In the genomic region with DNA sequence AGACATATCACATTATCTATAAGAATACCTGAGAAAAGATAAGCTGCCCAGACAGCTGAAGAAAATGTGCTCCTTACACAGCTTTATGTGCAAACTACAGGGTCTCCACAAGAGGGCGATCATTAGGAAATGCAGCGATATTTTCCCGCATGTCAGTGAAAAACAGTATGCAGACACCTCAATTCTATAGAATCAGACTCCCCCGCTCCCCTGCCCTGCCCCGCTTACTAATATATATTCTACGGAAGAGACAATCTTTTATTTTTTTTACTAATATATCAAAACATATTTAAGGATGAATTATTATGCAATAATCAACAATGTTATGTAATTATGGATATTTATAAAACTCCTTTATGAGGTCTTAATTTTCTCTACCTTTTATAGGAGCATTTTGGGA, we compare ENCODE assay signal across 8 cellular contexts.
DNase-seq lines count a peak whose midpoint lies in the region; ATAC-seq and TF ChIP-seq lines count a peak whose summit lies in the region.

No MANE protein-coding gene starts in this region.

- TF ChIP-seq CTCF in activated CD8-positive, alpha-beta T cell treated with anti-CD3 and anti-CD28 coated beads for 36 hours (IDR thresholded peaks at IDR 0.05) = peak; percentile 78
- TF ChIP-seq CTCF in glutamatergic neuron (IDR thresholded peaks at IDR 0.05; ENCODE audit: partially characterized antibody, unreplicated experiment) = peak; percentile 84
- TF ChIP-seq CTCF in gastrocnemius medialis (IDR thresholded peaks at IDR 0.05 in 4 of 5, conservative IDR thresholded peaks at IDR 0.05 in 1 of 5) = peak in 4 of 5 experiments; percentile 27 to 60 (median 48)

- no peaks in the 10 kb centered on the region for H3K9me3 ChIP-seq in gastrocnemius medialis

- no peak overlapping the region for H3K4me3 Mint-ChIP-seq in activated CD8-positive, alpha-beta T cell treated with anti-CD3 and anti-CD28 coated beads for 36 hours
- H3K4me3 Mint-ChIP-seq in glutamatergic neuron (ENCODE audit: unreplicated experiment) = no peak overlapping the region

- no peaks in the 10 kb centered on the region for H3K4me1 ChIP-seq in gastrocnemius medialis

- no peaks in the 10 kb centered on the region for H3K27me3 Mint-ChIP-seq in activated CD8-positive, alpha-beta T cell treated with anti-CD3 and anti-CD28 coated beads for 36 hours
- H3K27me3 Mint-ChIP-seq in glutamatergic neuron (ENCODE audit: unreplicated experiment) = no peaks in the 10 kb centered on the region

- peak overlapping the region in 1 of 4 donors; percentile 10 for H3K4me3 ChIP-seq in gastrocnemius medialis

- intact Hi-C loops in activated CD8-positive, alpha-beta T cell treated with anti-CD3 and anti-CD28 coated beads for 36 hours (cut with micrococcal nuclease) = no loop called here
- intact Hi-C loops in gastrocnemius medialis (cut with DNase I; ENCODE audit: low total_unique reads) = loop anchor here (2.0 kb wide), 1 partner anchor 276 kb away; no protein-coding TSS in a partner anchor

- H3K27me3 ChIP-seq in gastrocnemius medialis = no peaks in the 10 kb centered on the region

- in situ Hi-C loops in gastrocnemius medialis (cut with MboI; ENCODE audit: low sequenced_read_pairs in 4 of 4) = loop anchor here in 1 of 4 donors (25.0 kb wide), 2 partner anchors 276 to 401 kb away; no protein-coding TSS in a partner anchor

- no peaks in the 10 kb centered on the region for H3K36me3 Mint-ChIP-seq in activated CD8-positive, alpha-beta T cell treated with anti-CD3 and anti-CD28 coated beads for 36 hours (ENCODE audit: low read depth)
- H3K36me3 Mint-ChIP-seq in glutamatergic neuron (ENCODE audit: unreplicated experiment) = no peaks in the 10 kb centered on the region

- no peaks in the 10 kb centered on the region for H3K36me3 ChIP-seq in gastrocnemius medialis

- H3K4me1 Mint-ChIP-seq in activated CD8-positive, alpha-beta T cell treated with anti-CD3 and anti-CD28 coated beads for 36 hours (ENCODE audit: low read depth) = no peaks in the 10 kb centered on the region
- H3K4me1 Mint-ChIP-seq in glutamatergic neuron (ENCODE audit: low read depth, unreplicated experiment) = peaks cover 5% of the 10 kb centered on the region

- DNase-seq in COLO829 (ENCODE audit: low spot score) (peak; percentile 63), NCI-H2171 treated with DMSO at 0.1 percent for 48 hours (lab: John Stamatoyannopoulos, UW) (peak; percentile 68), glutamatergic neuron (peak; percentile 55), gastrocnemius medialis (peak in 1 of 2 donors; percentile 11), NK-92 (lab: John Stamatoyannopoulos, UW; ENCODE audit: unreplicated experiment) (no peak)
- peak; percentile 45 for DNase-seq in activated CD8-positive, alpha-beta T cell treated with anti-CD3 and anti-CD28 coated beads for 36 hours

- peak; percentile 98 for ATAC-seq in GM18867 (IDR thresholded peaks at IDR 0.05; ENCODE audit: unreplicated experiment)
- peak; percentile 91 for ATAC-seq in HG03060 (IDR thresholded peaks at IDR 0.05; ENCODE audit: low read depth, unreplicated experiment)
- peak; percentile 39 for ATAC-seq in activated CD8-positive, alpha-beta T cell treated with anti-CD3 and anti-CD28 coated beads for 36 hours
- peak in 1 of 2 donors; percentile 62 for ATAC-seq in gastrocnemius medialis

- POLR2A ChIA-PET in activated CD8-positive, alpha-beta T cell treated with anti-CD3 and anti-CD28 coated beads for 36 hours (lab: Charles Lee) = no interaction called here

- H3K27ac Mint-ChIP-seq in activated CD8-positive, alpha-beta T cell treated with anti-CD3 and anti-CD28 coated beads for 36 hours = no peak overlapping the region
- no peak overlapping the region for H3K27ac Mint-ChIP-seq in glutamatergic neuron (ENCODE audit: unreplicated experiment)

- CTCF ChIA-PET in activated CD8-positive, alpha-beta T cell treated with anti-CD3 and anti-CD28 coated beads for 36 hours (lab: Charles Lee) = interaction anchor here (0.7 to 1.1 kb wide), 6 partner anchors 9 to 276 kb away, joined by 3 to 7 read pairs (median 5); no protein-coding TSS in a partner anchor

- TF ChIP-seq POLR2A in gastrocnemius medialis (IDR thresholded peaks at IDR 0.05) = no peak

- H3K27ac ChIP-seq in gastrocnemius medialis = no peak overlapping the region

- peaks cover 3% of the 10 kb centered on the region for H3K9me3 Mint-ChIP-seq in activated CD8-positive, alpha-beta T cell treated with anti-CD3 and anti-CD28 coated beads for 36 hours
- no peaks in the 10 kb centered on the region for H3K9me3 Mint-ChIP-seq in glutamatergic neuron (ENCODE audit: unreplicated experiment)
